In the genomic region with DNA sequence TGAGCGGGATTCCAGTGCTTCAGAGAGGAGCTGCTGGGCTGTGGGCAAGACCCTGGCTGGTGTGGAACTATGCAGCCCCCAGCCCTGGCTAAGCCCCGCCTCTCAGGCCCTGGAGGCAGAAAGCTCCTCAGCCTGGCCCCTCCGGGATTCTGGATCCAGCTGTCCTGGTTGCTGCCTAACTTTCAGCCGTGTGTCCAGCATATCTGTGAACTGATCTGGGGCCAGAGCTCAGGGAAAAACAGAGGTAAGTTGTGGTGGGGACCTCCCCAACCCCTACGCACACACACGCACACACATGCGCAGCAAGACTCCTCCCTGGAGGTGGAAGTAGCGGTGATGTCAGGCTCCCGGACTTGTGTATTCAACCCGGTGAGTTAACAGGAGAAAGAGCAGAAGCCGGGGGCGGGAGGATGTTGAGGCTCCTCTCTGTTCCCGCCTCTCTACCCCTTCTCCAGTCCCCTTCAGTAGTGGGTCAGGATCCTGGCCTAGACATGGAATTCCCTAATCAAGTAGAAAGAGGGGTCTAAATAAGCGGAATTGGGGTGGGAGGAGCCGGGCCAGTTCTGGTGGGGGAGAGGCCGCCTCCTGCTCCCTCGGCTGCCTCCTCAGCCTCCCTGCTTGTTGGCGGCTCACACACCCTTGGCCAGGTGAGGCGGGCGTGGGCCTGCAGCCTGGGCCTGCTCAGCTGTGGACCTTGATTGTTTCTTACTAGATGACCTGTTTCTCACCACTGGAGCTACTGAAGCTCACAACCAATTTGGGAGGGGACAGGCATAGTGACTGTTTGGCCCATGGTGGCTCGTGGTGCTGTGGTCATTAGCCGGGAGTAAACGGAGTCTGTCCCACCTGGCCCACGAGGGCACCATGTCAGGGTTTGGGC, we compare ENCODE assay signal across 17 cellular contexts. TPM values are rescaled to one million over a fixed set of nuclear protein-coding genes. Genes with fewer than 3 reads are reported as not detected.
A peak's percentile ranks its signal among the peaks of the same experiment; 100 is the strongest.
DNase-seq lines count a peak whose midpoint lies in the region; FAIRE-seq and TF ChIP-seq lines count a peak whose summit lies in the region.
"Had no signal": no experiment of that assay in that cellular context is flagged by ENCODE, and none has a peak within 500 bp of the region (broad histone marks: within the 10 kb centered on the region; RNA-seq: fewer than 3 reads in every experiment).

No MANE protein-coding gene starts in this region.

- FAIRE-seq in frontal cortex (lab: Jason Lieb, UNC): no peak
- FAIRE-seq: endothelial cell of umbilical vein, kidney had no signal

- peaks cover 4% of the 10 kb centered on the region for H3K27me3 Mint-ChIP-seq in activated CD4-positive, alpha-beta T cell treated with anti-CD3 and anti-CD28 coated beads, Interleukin-2, amount 10 ng/mL, durations not matched to agents 7 days and 5 days

- H3K36me3 ChIP-seq in HUES6 (ENCODE audit: control insufficient read depth, insufficient read depth, low read length) (no peaks in the 10 kb centered on the region), osteoblast (ENCODE audit: insufficient read depth, low read length) (no peaks in the 10 kb centered on the region)

- no peak for TF ChIP-seq CTCF in osteoblast (IDR thresholded peaks at IDR 0.05; ENCODE audit: extremely low read depth, low read depth, low read length)

- no peak overlapping the region for H3K4me2 ChIP-seq in osteoblast (ENCODE audit: insufficient read depth, low read length)
- H3K4me2 ChIP-seq: KMS-11 had no signal

- H4K20me1 ChIP-seq in osteoblast (ENCODE audit: insufficient read depth, low read length): no peaks in the 10 kb centered on the region

- H3K27ac ChIP-seq in HUES6 (ENCODE audit: low read depth, low read length) (no peak overlapping the region), osteoblast (ENCODE audit: low read depth, low read length) (no peak overlapping the region)
- H3K27ac ChIP-seq: KMS-11, psoas muscle had no signal

- H3K79me2 ChIP-seq in osteoblast (ENCODE audit: insufficient read depth, low read length): no peaks in the 10 kb centered on the region

- H3K4me3 Mint-ChIP-seq in activated CD4-positive, alpha-beta T cell treated with anti-CD3 and anti-CD28 coated beads, Interleukin-2, amount 10 ng/mL, durations not matched to agents 7 days and 5 days: peak overlapping the region; percentile 9

- CTCF ChIA-PET in activated CD4-positive, alpha-beta T cell treated with anti-CD3 and anti-CD28 coated beads, Interleukin-2, amount 10 ng/mL, durations not matched to agents 7 days and 5 days (lab: Charles Lee): interaction anchor here (1.5 kb wide), 1 partner anchor 12 kb away, joined by 3 read pairs; no protein-coding TSS in a partner anchor

- H3K36me3 Mint-ChIP-seq in activated CD4-positive, alpha-beta T cell treated with anti-CD3 and anti-CD28 coated beads, Interleukin-2, amount 10 ng/mL, durations not matched to agents 7 days and 5 days (ENCODE audit: low read depth): no peaks in the 10 kb centered on the region

- no peak overlapping the region for H2AFZ ChIP-seq in osteoblast (ENCODE audit: low read length)

- no peaks in the 10 kb centered on the region for H3K9me3 Mint-ChIP-seq in activated CD4-positive, alpha-beta T cell treated with anti-CD3 and anti-CD28 coated beads, Interleukin-2, amount 10 ng/mL, durations not matched to agents 7 days and 5 days

- H3K4me3 ChIP-seq in HUES6 (ENCODE audit: low read depth, low read length) (peak overlapping the region; percentile 28), osteoblast (ENCODE audit: insufficient read depth, low read length) (no peak overlapping the region)
- H3K4me3 ChIP-seq: psoas muscle had no signal

- H3K9me3 ChIP-seq in HUES6 (ENCODE audit: control insufficient read depth, insufficient read depth, low read depth, low read length): no peaks in the 10 kb centered on the region
- no peaks in the 10 kb centered on the region for H3K9me3 ChIP-seq in osteoblast (ENCODE audit: low read depth, low read length)
- H3K9me3 ChIP-seq: psoas muscle had no signal

- DNase-seq in activated CD4-positive, alpha-beta T cell treated with anti-CD3 and anti-CD28 coated beads, Interleukin-2, amount 10 ng/mL, durations not matched to agents 7 days and 5 days: no peak
- DNase-seq in activated CD4-positive, alpha-beta T cell treated with anti-CD3 and anti-CD28 coated beads for 4 hours: no peak
- DNase-seq in ecto neural progenitor cell (ENCODE audit: low spot score) (peak; percentile 69), osteoblast (ENCODE audit: insufficient read length, low spot score, missing footprints) (peak; percentile 43), OCI-M2 (lab: John Stamatoyannopoulos, UW; ENCODE audit: unreplicated experiment) (no peak), frontal cortex (ENCODE audit: low spot score in 2 of 2) (no peak), T1000 (lab: John Stamatoyannopoulos, UW) (no peak)
- DNase-seq: kidney, NCI-H1417, psoas muscle, SHP77 had no signal

- POLR2A ChIA-PET in activated CD4-positive, alpha-beta T cell treated with anti-CD3 and anti-CD28 coated beads, Interleukin-2, amount 10 ng/mL, durations not matched to agents 7 days and 5 days (lab: Charles Lee): no interaction called here

- no peaks in the 10 kb centered on the region for H3K4me1 Mint-ChIP-seq in activated CD4-positive, alpha-beta T cell treated with anti-CD3 and anti-CD28 coated beads, Interleukin-2, amount 10 ng/mL, durations not matched to agents 7 days and 5 days

- no peak overlapping the region for H3K27ac Mint-ChIP-seq in activated CD4-positive, alpha-beta T cell treated with anti-CD3 and anti-CD28 coated beads, Interleukin-2, amount 10 ng/mL, durations not matched to agents 7 days and 5 days

- H3K27me3 ChIP-seq in HUES6 (ENCODE audit: control insufficient read depth, insufficient read depth, low read length) (peaks cover 23% of the 10 kb centered on the region), osteoblast (ENCODE audit: insufficient read depth, low read length) (peaks cover 17% of the 10 kb centered on the region)

- no peak overlapping the region for H3K9ac ChIP-seq in HUES6 (ENCODE audit: low read length)
- H3K9ac ChIP-seq: KMS-11 had no signal

- H3K4me1 ChIP-seq in HUES6 (ENCODE audit: control insufficient read depth, insufficient read depth, low read length): peaks cover 18% of the 10 kb centered on the region
- peaks cover 12% of the 10 kb centered on the region for H3K4me1 ChIP-seq in osteoblast (ENCODE audit: insufficient read depth, low read length)
- H3K4me1 ChIP-seq: psoas muscle had no signal

RNA-seq across cellular contexts. Expression of a gene that starts 33.4 kb away (rescaled TPM):
- not detected for total RNA-seq in activated CD4-positive, alpha-beta T cell treated with anti-CD3 and anti-CD28 coated beads, Interleukin-2, amount 10 ng/mL, durations not matched to agents 7 days and 5 days
- total RNA-seq in osteoblast: 14.8 and 15.9 TPM in 2 replicates
- total RNA-seq in frontal cortex: 0.41 TPM
- total RNA-seq: A673, G401 had no signal

RNA-seq across cellular contexts. Expression of a gene that starts 34.3 kb away (rescaled TPM):
- not detected for total RNA-seq in activated CD4-positive, alpha-beta T cell treated with anti-CD3 and anti-CD28 coated beads, Interleukin-2, amount 10 ng/mL, durations not matched to agents 7 days and 5 days
- total RNA-seq in osteoblast: not detected in 2 replicates
- 1.2 TPM for total RNA-seq in frontal cortex
- total RNA-seq: endothelial cell of umbilical vein, G401, mononuclear cell had no signal

Comparison
In these comparisons a context has a peak if more than half of its experiments do, and no peak if none do; other contexts are left out.
1. DNase-seq: peak in ecto neural progenitor cell (single experiment) and osteoblast (single experiment); none in activated CD4-positive, alpha-beta T cell treated with anti-CD3 and anti-CD28 coated beads, Interleukin-2, amount 10 ng/mL, durations not matched to agents 7 days and 5 days (single experiment), activated CD4-positive, alpha-beta T cell treated with anti-CD3 and anti-CD28 coated beads for 4 hours (0 of 2), OCI-M2 (single experiment), frontal cortex (0 of 2) and T1000 (single experiment).
2. RNA of a gene that starts 33.4 kb away (total RNA-seq): 14.8 to 15.9 TPM in osteoblast; 0.41 TPM in frontal cortex (single experiment) and not detected in activated CD4-positive, alpha-beta T cell treated with anti-CD3 and anti-CD28 coated beads, Interleukin-2, amount 10 ng/mL, durations not matched to agents 7 days and 5 days; every median in the first group is over 10 times any median in the second.